In the genomic region with DNA sequence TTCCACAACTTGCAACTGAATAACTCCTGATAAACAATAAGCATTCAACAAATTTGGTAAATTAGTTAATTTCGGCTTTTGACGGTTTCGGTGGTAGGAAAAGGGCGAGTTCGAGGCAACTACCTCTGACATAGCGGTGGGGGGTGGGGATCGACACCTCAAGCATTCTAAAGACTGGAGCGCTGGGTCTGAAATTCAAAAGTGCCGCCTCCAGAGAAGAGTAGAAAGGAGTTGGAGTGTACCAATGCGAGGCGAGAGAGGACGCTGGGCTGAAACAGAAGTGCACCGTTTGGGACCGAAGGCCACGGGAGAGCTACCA, we compare ENCODE assay signal across 8 cellular contexts. TPM values are rescaled to one million over a fixed set of nuclear protein-coding genes. Genes with fewer than 3 reads are reported as not detected.
DNase-seq lines count a peak whose midpoint lies in the region; ATAC-seq and TF ChIP-seq lines count a peak whose summit lies in the region.

No MANE protein-coding gene starts in this region.

- ATAC-seq in GM18505 (IDR thresholded peaks at IDR 0.05; ENCODE audit: unreplicated experiment), result peak; percentile 12
- ATAC-seq in GM23338, result peak; percentile 18
- ATAC-seq in naive thymus-derived CD4-positive, alpha-beta T cell, result peak; percentile 34
- no peak for ATAC-seq in HG03139 (IDR thresholded peaks at IDR 0.05; ENCODE audit: unreplicated experiment)

- TF ChIP-seq POLR2A in GM18505 (IDR thresholded peaks at IDR 0.05; ENCODE audit: borderline replicate concordance, extremely low read depth, insufficient read depth, insufficient read length), result no peak

- H3K27me3 ChIP-seq in GM23338 (ENCODE audit: insufficient read depth), result no peaks in the 10 kb centered on the region
- no peaks in the 10 kb centered on the region for H3K27me3 ChIP-seq in naive thymus-derived CD4-positive, alpha-beta T cell (ENCODE audit: control insufficient read depth in 2 of 2, insufficient read depth in 2 of 2, low read length in 2 of 2)

- peak overlapping the region; percentile 82 for H3K4me3 ChIP-seq in GM23338
- H3K4me3 ChIP-seq in coronary artery, result peak overlapping the region; percentile 86
- peak overlapping the region; percentile 91 for H3K4me3 ChIP-seq in naive thymus-derived CD4-positive, alpha-beta T cell (ENCODE audit: low read length)

- peak overlapping the region; percentile 97 for H3K27ac ChIP-seq in GM23338 (ENCODE audit: low read depth)
- H3K27ac ChIP-seq in coronary artery, result peak overlapping the region; percentile 83 to 97
- peak overlapping the region; percentile 91 for H3K27ac ChIP-seq in naive thymus-derived CD4-positive, alpha-beta T cell (ENCODE audit: low read depth, low read length)

- POLR2A ChIA-PET in naive thymus-derived CD4-positive, alpha-beta T cell (lab: Charles Lee), result interaction anchor here (0.6 to 2.4 kb wide), 4 partner anchors 10 to 164 kb away, joined by 3 to 20 read pairs (median 11); partner anchors contain the start of gene HSD17B10

- H3F3A ChIP-seq in GM23338 (replicated peaks; ENCODE audit: low read depth), result no peaks in the 10 kb centered on the region

- no peaks in the 10 kb centered on the region for H3K36me3 ChIP-seq in GM23338 (ENCODE audit: insufficient read depth)
- H3K36me3 ChIP-seq in naive thymus-derived CD4-positive, alpha-beta T cell (ENCODE audit: control insufficient read depth in 2 of 3, insufficient read depth in 3 of 3, low read length in 3 of 3), result no peaks in the 10 kb centered on the region

- intact Hi-C loops in naive thymus-derived CD4-positive, alpha-beta T cell (cut with micrococcal nuclease), result loop anchor here (1.0 to 5.0 kb wide), 10 partner anchors 13 to 1386 kb away; partner anchors contain the start of genes FAM120C (in 2 of the 2), HSD17B10 (in 2 of the 2), KDM5C (in 2 of the 2) and PHF8 (in 2 of the 2)

- H3K36me3 Mint-ChIP-seq in GM23338 (ENCODE audit: low read depth), result peaks cover 13% of the 10 kb centered on the region; the same call in 1 of the 3 replicates
- peaks cover 0 to 7% (median 0%) of the 10 kb centered on the region in 5 donors for H3K36me3 Mint-ChIP-seq in naive thymus-derived CD4-positive, alpha-beta T cell

- no peaks in the 10 kb centered on the region for H3K9me3 Mint-ChIP-seq in GM23338
- no peaks in the 10 kb centered on the region for H3K9me3 Mint-ChIP-seq in naive thymus-derived CD4-positive, alpha-beta T cell

- TF ChIP-seq CTCF in GM23338 (conservative IDR thresholded peaks at IDR 0.05; ENCODE audit: low read depth in 2 of 2) (no peak), coronary artery (IDR thresholded peaks at IDR 0.05) (no peak)

- peaks cover 6% of the 10 kb centered on the region for H4K20me1 ChIP-seq in GM23338 (replicated peaks; ENCODE audit: insufficient read depth)

- peak overlapping the region; percentile 70; the same call in 1 of the 2 replicates for H2AFZ ChIP-seq in GM23338

- peak overlapping the region; percentile 79 for H3K4me2 ChIP-seq in GM23338

- no peaks in the 10 kb centered on the region for H3K9me3 ChIP-seq in naive thymus-derived CD4-positive, alpha-beta T cell (ENCODE audit: control insufficient read depth in 2 of 3, low read length in 3 of 3)

- no peaks in the 10 kb centered on the region for H3K9me2 ChIP-seq in GM23338 (ENCODE audit: insufficient read depth)

- H3K79me2 ChIP-seq in GM23338 (replicated peaks; ENCODE audit: insufficient read depth), result peaks cover 50% of the 10 kb centered on the region

- peak overlapping the region; percentile 99 for H3K27ac Mint-ChIP-seq in GM23338
- H3K27ac Mint-ChIP-seq in naive thymus-derived CD4-positive, alpha-beta T cell, result peak overlapping the region; percentile 93 to 100 (median 99)

- peaks cover 12% of the 10 kb centered on the region for H3K4me1 Mint-ChIP-seq in GM23338
- peaks cover 12 to 46% (median 30%) of the 10 kb centered on the region in 7 donors for H3K4me1 Mint-ChIP-seq in naive thymus-derived CD4-positive, alpha-beta T cell

- peaks cover 5% of the 10 kb centered on the region; the same call in 1 of the 2 replicates for H3K4me1 ChIP-seq in GM23338 (ENCODE audit: insufficient read depth)
- H3K4me1 ChIP-seq in naive thymus-derived CD4-positive, alpha-beta T cell (ENCODE audit: control insufficient read depth in 2 of 2, insufficient read depth in 2 of 2, low read length in 2 of 2), result peaks cover 10 to 15% of the 10 kb centered on the region in 2 donors

- DNase-seq in GM23338 (ENCODE audit: low spot score), result no peak
- DNase-seq in NCI-H2107 (lab: John Stamatoyannopoulos, UW), result peak; percentile 45
- DNase-seq in coronary artery (ENCODE audit: low spot score), result no peak
- DNase-seq in naive thymus-derived CD4-positive, alpha-beta T cell, result peak in 1 of 9 donors; percentile 58
- DNase-seq in NOMO-1 treated with dmso at 0.1 percent for 144 hours (lab: John Stamatoyannopoulos, UW; ENCODE audit: unreplicated experiment), result no peak
- no peak for DNase-seq in NCI-H446 treated with DMSO at 0.1 percent for 48 hours (lab: John Stamatoyannopoulos, UW)

- peaks cover 4% of the 10 kb centered on the region for H3K27me3 Mint-ChIP-seq in GM23338 (ENCODE audit: insufficient read depth, low read depth, poor library complexity)
- no peaks in the 10 kb centered on the region for H3K27me3 Mint-ChIP-seq in naive thymus-derived CD4-positive, alpha-beta T cell

- H3K4me3 Mint-ChIP-seq in GM23338, result peak overlapping the region; percentile 99
- H3K4me3 Mint-ChIP-seq in naive thymus-derived CD4-positive, alpha-beta T cell, result peak overlapping the region; percentile 89 to 100 (median 96)

- CTCF ChIA-PET in naive thymus-derived CD4-positive, alpha-beta T cell (lab: Charles Lee), result interaction anchor here (0.9 to 2.2 kb wide), 2 partner anchors 12 to 14 kb away, joined by 3 to 10 read pairs; no protein-coding TSS in a partner anchor

TF ChIP-seq in GM23338, 12 proteins besides CTCF, POLR2A, EP300 and RAD21 (continues in another document):
- TF ChIP-seq NANOG (IDR thresholded peaks at IDR 0.05; ENCODE audit: borderline replicate concordance) (no peak), EZH2 (IDR thresholded peaks at IDR 0.05; ENCODE audit: low read depth, unreplicated experiment) (no peak), ZNF331 (CRISPR knock-in tag; IDR thresholded peaks at IDR 0.05; ENCODE audit: low read depth) (no peak), EZH2phosphoT487 (IDR thresholded peaks at IDR 0.05; ENCODE audit: unreplicated experiment) (no peak), ZNF114 (CRISPR knock-in tag; IDR thresholded peaks at IDR 0.05) (no peak), CREB1 (CRISPR knock-in tag; IDR thresholded peaks at IDR 0.05; ENCODE audit: low read depth) (no peak), JUNB (IDR thresholded peaks at IDR 0.05; ENCODE audit: unreplicated experiment) (no peak), POLR2AphosphoS5 (IDR thresholded peaks at IDR 0.05; ENCODE audit: low read depth) (no peak), STAT1 (IDR thresholded peaks at IDR 0.05; ENCODE audit: unreplicated experiment) (no peak)
- TF ChIP-seq, protein P1, sequence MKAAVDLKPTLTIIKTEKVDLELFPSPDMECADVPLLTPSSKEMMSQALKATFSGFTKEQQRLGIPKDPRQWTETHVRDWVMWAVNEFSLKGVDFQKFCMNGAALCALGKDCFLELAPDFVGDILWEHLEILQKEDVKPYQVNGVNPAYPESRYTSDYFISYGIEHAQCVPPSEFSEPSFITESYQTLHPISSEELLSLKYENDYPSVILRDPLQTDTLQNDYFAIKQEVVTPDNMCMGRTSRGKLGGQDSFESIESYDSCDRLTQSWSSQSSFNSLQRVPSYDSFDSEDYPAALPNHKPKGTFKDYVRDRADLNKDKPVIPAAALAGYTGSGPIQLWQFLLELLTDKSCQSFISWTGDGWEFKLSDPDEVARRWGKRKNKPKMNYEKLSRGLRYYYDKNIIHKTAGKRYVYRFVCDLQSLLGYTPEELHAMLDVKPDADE (IDR thresholded peaks at IDR 0.05), result no peak
- TF ChIP-seq, protein P2, sequence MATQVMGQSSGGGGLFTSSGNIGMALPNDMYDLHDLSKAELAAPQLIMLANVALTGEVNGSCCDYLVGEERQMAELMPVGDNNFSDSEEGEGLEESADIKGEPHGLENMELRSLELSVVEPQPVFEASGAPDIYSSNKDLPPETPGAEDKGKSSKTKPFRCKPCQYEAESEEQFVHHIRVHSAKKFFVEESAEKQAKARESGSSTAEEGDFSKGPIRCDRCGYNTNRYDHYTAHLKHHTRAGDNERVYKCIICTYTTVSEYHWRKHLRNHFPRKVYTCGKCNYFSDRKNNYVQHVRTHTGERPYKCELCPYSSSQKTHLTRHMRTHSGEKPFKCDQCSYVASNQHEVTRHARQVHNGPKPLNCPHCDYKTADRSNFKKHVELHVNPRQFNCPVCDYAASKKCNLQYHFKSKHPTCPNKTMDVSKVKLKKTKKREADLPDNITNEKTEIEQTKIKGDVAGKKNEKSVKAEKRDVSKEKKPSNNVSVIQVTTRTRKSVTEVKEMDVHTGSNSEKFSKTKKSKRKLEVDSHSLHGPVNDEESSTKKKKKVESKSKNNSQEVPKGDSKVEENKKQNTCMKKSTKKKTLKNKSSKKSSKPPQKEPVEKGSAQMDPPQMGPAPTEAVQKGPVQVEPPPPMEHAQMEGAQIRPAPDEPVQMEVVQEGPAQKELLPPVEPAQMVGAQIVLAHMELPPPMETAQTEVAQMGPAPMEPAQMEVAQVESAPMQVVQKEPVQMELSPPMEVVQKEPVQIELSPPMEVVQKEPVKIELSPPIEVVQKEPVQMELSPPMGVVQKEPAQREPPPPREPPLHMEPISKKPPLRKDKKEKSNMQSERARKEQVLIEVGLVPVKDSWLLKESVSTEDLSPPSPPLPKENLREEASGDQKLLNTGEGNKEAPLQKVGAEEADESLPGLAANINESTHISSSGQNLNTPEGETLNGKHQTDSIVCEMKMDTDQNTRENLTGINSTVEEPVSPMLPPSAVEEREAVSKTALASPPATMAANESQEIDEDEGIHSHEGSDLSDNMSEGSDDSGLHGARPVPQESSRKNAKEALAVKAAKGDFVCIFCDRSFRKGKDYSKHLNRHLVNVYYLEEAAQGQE (IDR thresholded peaks at IDR 0.05; ENCODE audit: unreplicated experiment), result no peak

RNA-seq across cellular contexts. Expression of gene SMC1A, which starts 0.7 kb away (rescaled TPM):
- 43.5 and 63.3 TPM in 2 replicates for total RNA-seq in GM23338 (2014; rRNA removed; shearing (Covaris generic))
- 59.0 and 69.0 TPM in 2 replicates for polyA plus RNA-seq in GM23338 (2016; fragmentation: Nextera tagmentation; extraction: Ambion mirVana)
- 100 to 1,000 TPM in 1 of 5 experiments, 10 to 100 TPM in 4; 53.0 to 108 (median 67.7) TPM for total RNA-seq in naive thymus-derived CD4-positive, alpha-beta T cell
- 10 to 100 TPM; 55.1 to 84.9 TPM for polyA plus RNA-seq in naive thymus-derived CD4-positive, alpha-beta T cell

RNA-seq across cellular contexts. Expression of gene RIBC1, which starts 0.9 kb away (rescaled TPM):
- total RNA-seq in GM23338 (2014; rRNA removed; shearing (Covaris generic)), result 0.39 and 0.45 TPM in 2 replicates
- 0.37 and 0.55 TPM in 2 replicates for polyA plus RNA-seq in GM23338 (2016; fragmentation: Nextera tagmentation; extraction: Ambion mirVana)
- 1 to 10 TPM; 1.4 to 2.4 (median 1.6) TPM for total RNA-seq in naive thymus-derived CD4-positive, alpha-beta T cell
- under 1 TPM; 0.26 to 0.62 TPM for polyA plus RNA-seq in naive thymus-derived CD4-positive, alpha-beta T cell

RNA-seq across cellular contexts. Expression of gene HSD17B10, which starts 12.4 kb away (rescaled TPM):
- 78.1 and 78.9 TPM in 2 replicates for total RNA-seq in GM23338 (2014; rRNA removed; shearing (Covaris generic))
- polyA plus RNA-seq in GM23338 (2016; fragmentation: Nextera tagmentation; extraction: Ambion mirVana), result 121 TPM in 2 replicates
- total RNA-seq in naive thymus-derived CD4-positive, alpha-beta T cell, result 100 to 1,000 TPM in 1 of 5 experiments, 10 to 100 TPM in 4; 23.9 to 116 (median 38.6) TPM
- polyA plus RNA-seq in naive thymus-derived CD4-positive, alpha-beta T cell, result 100 to 1,000 TPM; 120 to 129 TPM
